In genomic region chr1:59926381-59927243, GRCh38 we compare ENCODE assay signal across 8 cellular contexts. TPM values are rescaled to one million over a fixed set of nuclear protein-coding genes. Genes with fewer than 3 reads are reported as not detected.
DNase-seq lines count a peak whose midpoint lies in the region; ATAC-seq, FAIRE-seq and TF ChIP-seq lines count a peak whose summit lies in the region.

A gene with protein sequence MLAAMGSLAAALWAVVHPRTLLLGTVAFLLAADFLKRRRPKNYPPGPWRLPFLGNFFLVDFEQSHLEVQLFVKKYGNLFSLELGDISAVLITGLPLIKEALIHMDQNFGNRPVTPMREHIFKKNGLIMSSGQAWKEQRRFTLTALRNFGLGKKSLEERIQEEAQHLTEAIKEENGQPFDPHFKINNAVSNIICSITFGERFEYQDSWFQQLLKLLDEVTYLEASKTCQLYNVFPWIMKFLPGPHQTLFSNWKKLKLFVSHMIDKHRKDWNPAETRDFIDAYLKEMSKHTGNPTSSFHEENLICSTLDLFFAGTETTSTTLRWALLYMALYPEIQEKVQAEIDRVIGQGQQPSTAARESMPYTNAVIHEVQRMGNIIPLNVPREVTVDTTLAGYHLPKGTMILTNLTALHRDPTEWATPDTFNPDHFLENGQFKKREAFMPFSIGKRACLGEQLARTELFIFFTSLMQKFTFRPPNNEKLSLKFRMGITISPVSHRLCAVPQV (minus strand): TSS chr1:59926773. CDS start chr1:59926746, 27 bp downstream.

- H3K27me3 Mint-ChIP-seq in CD4-positive, alpha-beta T cell, result peaks cover 35% of the 10 kb centered on the region
- peaks cover 58% of the 10 kb centered on the region for H3K27me3 Mint-ChIP-seq in WTC11 (ENCODE audit: low read depth)

- TF ChIP-seq EP300 in HepG2 (IDR thresholded peaks at IDR 0.05; ENCODE audit: low read depth in 2 of 2, low read length in 2 of 2), result no peak
- no peak for TF ChIP-seq EP300 in HepG2 (CRISPR knock-in tag; IDR thresholded peaks at IDR 0.05; ENCODE audit: borderline replicate concordance)

- H3K4me1 ChIP-seq in MM.1S (ENCODE audit: low read length) (peaks cover 31% of the 10 kb centered on the region), HepG2 (ENCODE audit: insufficient read depth, low read length) (peaks cover 37% of the 10 kb centered on the region)

- intact Hi-C loops in CD4-positive, alpha-beta T cell (cut with DNase I, micrococcal nuclease), result no loop called here
- intact Hi-C loops in HepG2 (cut with micrococcal nuclease; ENCODE audit: unreplicated experiment), result no loop called here

- H4K20me1 ChIP-seq in MM.1S (ENCODE audit: insufficient read depth, low read length) (no peaks in the 10 kb centered on the region), HepG2 (ENCODE audit: insufficient read depth, low read length) (no peaks in the 10 kb centered on the region)

- H3K9me2 ChIP-seq in MM.1S (replicated peaks; ENCODE audit: insufficient read depth, low read length), result no peaks in the 10 kb centered on the region

- peak within 1 kb of the TSS; percentile 52 for H3K9ac ChIP-seq in MM.1S (ENCODE audit: low read length)
- peak within 1 kb of the TSS; percentile 62 for H3K9ac ChIP-seq in HepG2 (ENCODE audit: insufficient read depth, low read depth, low read length)

- CTCF ChIA-PET in CD4-positive, alpha-beta T cell (lab: Charles Lee), result interaction anchor here (1.6 kb wide), 1 partner anchor 21 kb away, joined by 5 read pairs; no protein-coding TSS in a partner anchor
- CTCF ChIA-PET in WTC11 (lab: Charles Lee), result interaction anchor here (1.1 to 2.7 kb wide), 3 partner anchors 21 to 45 kb away, joined by 3 to 12 read pairs (median 3); no protein-coding TSS in a partner anchor
- CTCF ChIA-PET in HepG2 (lab: Yijun Ruan, JAX; ENCODE audit: low intra/inter-chr PET ratio, low total read pairs), result no interaction called here

- peak in 7 of 10 experiments; percentile 6 to 57 (median 28) for DNase-seq in CD4-positive, alpha-beta T cell
- DNase-seq in MM.1S, result peak; percentile 46
- peak; percentile 66 for DNase-seq in WTC11 (ENCODE audit: low spot score)
- DNase-seq in HepG2 (ENCODE audit: low spot score), result no peak
- peak; percentile 51 for DNase-seq in stimulated activated CD4-positive, alpha-beta T cell treated with anti-CD3 and anti-CD28 coated beads, Interleukin-4, amount 100 ng/mL, for 1 hour
- no peak for DNase-seq in epidermal melanocyte (ENCODE audit: insufficient read length, low spot score)

- no peak for TF ChIP-seq RAD21 in HepG2 (CRISPR knock-in tag; IDR thresholded peaks at IDR 0.05)

- peaks cover 10% of the 10 kb centered on the region for H3K9me3 ChIP-seq in CD4-positive, alpha-beta T cell (ENCODE audit: control insufficient read depth, low read length)
- H3K9me3 ChIP-seq in MM.1S (replicated peaks; ENCODE audit: insufficient read depth, low read length) (no peaks in the 10 kb centered on the region), HepG2 (ENCODE audit: low read length) (no peaks in the 10 kb centered on the region)

- peak; percentile 85 for ATAC-seq in CD4-positive, alpha-beta T cell (ENCODE audit: poor library complexity)
- ATAC-seq in GM21447 (IDR thresholded peaks at IDR 0.05; ENCODE audit: unreplicated experiment) (peak; percentile 77), WTC11 (peak; percentile 97), HepG2 (peak; percentile 100)

- H3K79me2 ChIP-seq in MM.1S (ENCODE audit: low read length), result no peaks in the 10 kb centered on the region
- H3K79me2 ChIP-seq in HepG2 (ENCODE audit: insufficient read depth, low read length), result no peaks in the 10 kb centered on the region

- peak within 1 kb of the TSS; percentile 30 for H3K27ac Mint-ChIP-seq in CD4-positive, alpha-beta T cell
- H3K27ac Mint-ChIP-seq in WTC11, result no peak within 1 kb of the TSS

- H2AFZ ChIP-seq in MM.1S (ENCODE audit: low read length) (peak within 1 kb of the TSS; percentile 97), HepG2 (ENCODE audit: low read length) (peak within 1 kb of the TSS; percentile 72)

- peaks cover 29% of the 10 kb centered on the region for H3K27me3 ChIP-seq in CD4-positive, alpha-beta T cell (ENCODE audit: control insufficient read depth, insufficient read depth, low read length)
- H3K27me3 ChIP-seq in MM.1S (replicated peaks; ENCODE audit: insufficient read depth, low read length) (no peaks in the 10 kb centered on the region), HepG2 (ENCODE audit: control insufficient read depth in 1 of 2, insufficient read depth in 2 of 2, low read length in 2 of 2) (no peaks in the 10 kb centered on the region; a peak in 2 of 5 replicates)

- BruUV-seq in HepG2 (replicated peaks; lab: Mats Ljungman, UMichigan), result no TSS peak

- no peak for FAIRE-seq in HepG2 (lab: Jason Lieb, UNC)

- peak within 1 kb of the TSS; percentile 93 for H3K4me3 Mint-ChIP-seq in CD4-positive, alpha-beta T cell
- H3K4me3 Mint-ChIP-seq in WTC11, result peak within 1 kb of the TSS; percentile 70

- TF ChIP-seq POLR2A in HepG2 (IDR thresholded peaks at IDR 0.05; ENCODE audit: insufficient read depth in 1 of 2, low read depth in 2 of 2, low read length in 2 of 2), result peak in 1 of 2 experiments; percentile 73; a peak in 2 of 4 replicates

- H3K36me3 Mint-ChIP-seq in CD4-positive, alpha-beta T cell (ENCODE audit: low read depth), result peaks cover 5% of the 10 kb centered on the region
- H3K36me3 Mint-ChIP-seq in WTC11, result peaks cover 9% of the 10 kb centered on the region

- WGBS in HepG2 (ENCODE audit: low lambda C conversion rate), result 1% methylated on average over 9 of the region's 43 CpGs

- peaks cover 11% of the 10 kb centered on the region for H3F3A ChIP-seq in MM.1S (ENCODE audit: insufficient read depth, low read length)

- POLR2A ChIA-PET in CD4-positive, alpha-beta T cell (lab: Charles Lee), result interaction anchor here (0.9 kb wide), 1 partner anchor 1124 kb away, joined by 3 read pairs; no protein-coding TSS in a partner anchor
- POLR2A ChIA-PET in WTC11 (lab: Charles Lee) (no interaction called here), HepG2 (lab: Yijun Ruan, JAX) (no interaction called here)

- no peak within 1 kb of the TSS for H3K27ac ChIP-seq in CD4-positive, alpha-beta T cell (ENCODE audit: low read depth, low read length)
- H3K27ac ChIP-seq in MM.1S (ENCODE audit: low read length), result no peak within 1 kb of the TSS
- peak within 1 kb of the TSS; percentile 80 for H3K27ac ChIP-seq in cingulate gyrus (ENCODE audit: low read depth, low read length)
- H3K27ac ChIP-seq in HepG2 (ENCODE audit: extremely low read length, insufficient read depth, low read length), result peak within 1 kb of the TSS; percentile 62

- no peak for TF ChIP-seq CTCF in CD4-positive, alpha-beta T cell (IDR thresholded peaks at IDR 0.05)
- TF ChIP-seq CTCF in MM.1S (IDR thresholded peaks at IDR 0.05; ENCODE audit: low read length), result no peak
- no peak for TF ChIP-seq CTCF in WTC11 (IDR thresholded peaks at IDR 0.05)
- no peak for TF ChIP-seq CTCF in HepG2 (CRISPR knock-in tag; IDR thresholded peaks at IDR 0.05)

- H3K4me3 ChIP-seq in MM.1S (ENCODE audit: low read length) (peak within 1 kb of the TSS; percentile 85), HepG2 (replicated peaks in 1 of 3; ENCODE audit: insufficient read depth in 1 of 3, low read depth in 2 of 3, low read length in 3 of 3) (peak within 1 kb of the TSS; percentile 74 to 90 (median 76))

- in situ Hi-C loops in HepG2 (cut with HindIII; ENCODE audit: extremely low pct_ligation_motif_present, low pct_unique_long_range_greater_than_20kb), result loop anchor here (10.0 kb wide), 1 partner anchor 58 kb away; no protein-coding TSS in a partner anchor

- peak within 1 kb of the TSS; percentile 67 for H3K4me2 ChIP-seq in MM.1S (ENCODE audit: low read depth, low read length)
- H3K4me2 ChIP-seq in HepG2 (ENCODE audit: low read depth, low read length), result peak within 1 kb of the TSS; percentile 81

- peaks cover 2% of the 10 kb centered on the region for H3K9me3 Mint-ChIP-seq in CD4-positive, alpha-beta T cell
- peaks cover 21% of the 10 kb centered on the region for H3K9me3 Mint-ChIP-seq in WTC11

- H3K4me1 Mint-ChIP-seq in CD4-positive, alpha-beta T cell (ENCODE audit: low read depth), result peaks cover 15% of the 10 kb centered on the region
- H3K4me1 Mint-ChIP-seq in WTC11, result peaks cover 9% of the 10 kb centered on the region

- no peaks in the 10 kb centered on the region for H3K36me3 ChIP-seq in MM.1S (replicated peaks; ENCODE audit: insufficient read depth, low read length)
- no peaks in the 10 kb centered on the region for H3K36me3 ChIP-seq in HepG2 (replicated peaks in 1 of 2; ENCODE audit: control insufficient read depth in 1 of 2, insufficient read depth in 2 of 2, low read length in 2 of 2)

TF ChIP-seq in WTC11, 78 proteins besides CTCF, POLR2A, EP300 and RAD21 (continues in another document):
- no peak; the same call in none of the 2 replicates for TF ChIP-seq TEAD1 (CRISPR knock-in tag; IDR thresholded peaks at IDR 0.05)

RNA-seq across cellular contexts. Expression of the gene that starts here (rescaled TPM):
- under 1 TPM; 0.28 to 0.33 TPM for total RNA-seq in CD4-positive, alpha-beta T cell
- total RNA-seq in WTC11 (2021) (0.46 to 0.96 TPM (median 0.92 TPM) in 3 replicates), HepG2 (2016; rRNA removed; fragmentation: Illumina TruSeq; extraction: Trizol) (1.1 and 2.1 TPM in 2 replicates)
- 0.61 and 0.62 TPM in 2 replicates for total RNA-seq in HepG2 (2016; cell fraction: cytosol; rRNA removed; fragmentation: Illumina TruSeq; extraction: Trizol; ENCODE audit: low read depth)
- 0.95 and 2.7 TPM in 2 replicates for total RNA-seq in HepG2 (2016; cell fraction: insoluble cytoplasmic fraction; rRNA removed; fragmentation: Illumina TruSeq; extraction: Trizol)
- total RNA-seq in HepG2 (2016; cell fraction: membrane; rRNA removed; fragmentation: Illumina TruSeq; extraction: Trizol), result 1.0 and 1.1 TPM in 2 replicates
- 1.5 and 2.3 TPM in 2 replicates for total RNA-seq in HepG2 (2016; cell fraction: nucleus; rRNA removed; fragmentation: Illumina TruSeq; extraction: Trizol)
- polyA plus RNA-seq in HepG2 (2011; rRNA removed), result 5.9 and 6.6 TPM in 2 replicates
- polyA plus RNA-seq in HepG2 (2011; cell fraction: cytosol; rRNA removed), result 3.7 and 5.4 TPM in 2 replicates
- polyA plus RNA-seq in HepG2 (2011; cell fraction: nucleus; rRNA removed), result 8.0 and 9.4 TPM in 2 replicates
- 12.5 and 20.6 TPM in 2 replicates for polyA plus RNA-seq in HepG2 (2012)
- 0.35 and 0.44 TPM in 2 replicates for polyA plus RNA-seq in HepG2 (2016; cell fraction: cytosol; fragmentation: Illumina TruSeq; extraction: Trizol; ENCODE audit: low read depth)
- polyA plus RNA-seq in HepG2 (2016; cell fraction: insoluble cytoplasmic fraction; fragmentation: Illumina TruSeq; extraction: Trizol; ENCODE audit: low read depth), result 0.82 and 1.5 TPM in 2 replicates
- 0.45 and 0.58 TPM in 2 replicates for polyA plus RNA-seq in HepG2 (2016; cell fraction: membrane; fragmentation: Illumina TruSeq; extraction: Trizol; ENCODE audit: low read depth)
- 4.2 and 6.0 TPM in 2 replicates for polyA plus RNA-seq in HepG2 (2016; cell fraction: nucleus; fragmentation: Illumina TruSeq; extraction: Trizol; ENCODE audit: insufficient read depth, low read depth)
- 4.8 TPM in 1 of 2 replicates, not detected in the other for polyA minus RNA-seq in HepG2 (2011; rRNA and poly(A)+ RNA removed; ENCODE audit: low replicate concordance)
- 5.1 and 5.3 TPM in 2 replicates for polyA minus RNA-seq in HepG2 (2011; cell fraction: cytosol; rRNA and poly(A)+ RNA removed)
- 7.1 and 10.3 TPM in 2 replicates for polyA minus RNA-seq in HepG2 (2011; cell fraction: nucleus; rRNA and poly(A)+ RNA removed)

Comparison
In these comparisons a context has a peak if more than half of its experiments do, and no peak if none do; other contexts are left out.
1. Peak in DNase-seq and ATAC-seq in CD4-positive, alpha-beta T cell; RNA of the gene not detected or under 1 TPM.
2. Peak in DNase-seq and ATAC-seq in WTC11; RNA of the gene not detected or under 1 TPM.
3. DNase-seq: peak in MM.1S (single experiment) and stimulated activated CD4-positive, alpha-beta T cell treated with anti-CD3 and anti-CD28 coated beads, Interleukin-4, amount 100 ng/mL, for 1 hour (single experiment); none in HepG2 (single experiment) and epidermal melanocyte (single experiment).
4. H3K27ac ChIP-seq: peak in cingulate gyrus (single experiment) and HepG2 (single experiment); none in CD4-positive, alpha-beta T cell (single experiment) and MM.1S (single experiment).
5. Peak in every context shown above with its lines, with median percentiles within 50 percentile points of each other: ATAC-seq.